In the genomic region with DNA sequence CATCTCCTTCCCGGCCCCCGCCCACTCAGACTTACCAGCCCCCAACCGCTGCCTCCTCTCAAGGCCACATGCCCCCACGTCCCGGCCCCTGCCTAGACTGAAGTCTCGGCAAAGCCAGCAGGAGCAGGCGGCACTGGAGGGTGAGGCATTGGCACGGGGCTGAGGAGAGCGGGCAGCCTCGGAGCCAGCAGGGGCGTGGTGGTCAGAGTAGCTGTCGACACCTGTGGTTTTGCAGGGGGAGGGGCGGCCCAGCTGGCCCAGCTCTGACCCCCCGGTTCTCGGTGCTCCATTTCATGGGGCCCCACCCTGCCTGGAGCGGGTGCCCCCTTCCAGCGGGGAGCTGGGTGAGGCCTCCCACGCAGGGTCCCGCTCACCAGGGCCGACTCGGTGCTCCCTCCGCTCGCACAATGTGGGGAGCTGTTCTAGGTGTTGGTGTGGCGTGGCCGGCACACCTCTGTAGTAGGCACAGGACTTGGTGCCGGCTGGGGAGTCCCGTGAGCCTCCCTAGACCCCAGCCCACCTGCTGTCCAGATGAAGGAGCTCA, we compare ENCODE assay signal across 28 cellular contexts. TPM values are rescaled to one million over a fixed set of nuclear protein-coding genes. Genes with fewer than 3 reads are reported as not detected.
A peak's percentile ranks its signal among the peaks of the same experiment; 100 is the strongest.
DNase-seq lines count a peak whose midpoint lies in the region; ATAC-seq, FAIRE-seq and TF ChIP-seq lines count a peak whose summit lies in the region.
"Had no signal": no experiment of that assay in that cellular context is flagged by ENCODE, and none has a peak within 500 bp of the region (broad histone marks: within the 10 kb centered on the region; RNA-seq: fewer than 3 reads in every experiment).

No MANE protein-coding gene starts in this region.

- POLR2A ChIA-PET in HepG2 (lab: Yijun Ruan, JAX) (no interaction called here), K562 (lab: Yijun Ruan, JAX) (no interaction called here)

- H3K4me2 ChIP-seq in HepG2 (ENCODE audit: low read depth, low read length) (no peak overlapping the region), K562 (ENCODE audit: insufficient read depth, low read length) (no peak overlapping the region)
- H3K4me2 ChIP-seq: GM23338, KMS-11, PC-9 had no signal

- in situ Hi-C loops in HepG2 (cut with HindIII; ENCODE audit: extremely low pct_ligation_motif_present, low pct_unique_long_range_greater_than_20kb) (no loop called here), K562 (cut with MboI) (no loop called here), gastrocnemius medialis (cut with MboI; ENCODE audit: low sequenced_read_pairs in 4 of 4) (no loop called here)

- H3K79me2 ChIP-seq in HepG2 (ENCODE audit: insufficient read depth, low read length) (no peaks in the 10 kb centered on the region), K562 (ENCODE audit: control insufficient read depth, insufficient read depth, low read length) (no peaks in the 10 kb centered on the region)

- FAIRE-seq in HepG2 (lab: Jason Lieb, UNC), result no peak
- no peak for FAIRE-seq in K562 (lab: Jason Lieb, UNC)
- FAIRE-seq: A204.1, GM12891, HTR-8/SVneo had no signal

- peaks cover 7% of the 10 kb centered on the region for H4K20me1 ChIP-seq in HepG2 (ENCODE audit: insufficient read depth, low read length)
- H4K20me1 ChIP-seq in K562 (replicated peaks; ENCODE audit: control insufficient read depth, insufficient read depth, low read length), result no peaks in the 10 kb centered on the region; the same call in 1 of the 2 replicates

- ATAC-seq in HepG2 (no peak), right lobe of liver (no peak), K562 (no peak), gastrocnemius medialis (no peak), HG03159 (IDR thresholded peaks at IDR 0.05; ENCODE audit: unreplicated experiment) (no peak), HG03025 (IDR thresholded peaks at IDR 0.05; ENCODE audit: low FRiP score, unreplicated experiment) (no peak)
- ATAC-seq: CD8-positive, alpha-beta T cell; GM23338 had no signal

- H3K4me1 ChIP-seq in HepG2 (ENCODE audit: insufficient read depth, low read length), result peaks cover 47% of the 10 kb centered on the region
- no peaks in the 10 kb centered on the region for H3K4me1 ChIP-seq in right lobe of liver
- H3K4me1 ChIP-seq in K562 (replicated peaks in 1 of 2; ENCODE audit: control insufficient read depth in 2 of 2, insufficient read depth in 2 of 2, low read length in 2 of 2), result peaks cover 3 to 85% of the 10 kb centered on the region in 2 experiments; a peak in 2 of 5 replicates
- H3K4me1 ChIP-seq in gastrocnemius medialis, result peaks cover 31 to 42% of the 10 kb centered on the region in 2 donors
- H3K4me1 ChIP-seq: SJSA1 had no signal

- BruUV-seq in HepG2 (replicated peaks; lab: Mats Ljungman, UMichigan) (no TSS peak), K562 (replicated peaks; lab: Mats Ljungman, UMichigan) (no TSS peak)

- TF ChIP-seq POLR2A in HepG2 (IDR thresholded peaks at IDR 0.05; ENCODE audit: insufficient read depth in 1 of 2, low read depth in 2 of 2, low read length in 2 of 2) (no peak), right lobe of liver (IDR thresholded peaks at IDR 0.05) (no peak), K562 (conservative IDR thresholded peaks at IDR 0.05) (no peak), gastrocnemius medialis (IDR thresholded peaks at IDR 0.05) (no peak)

- H3K4me3 ChIP-seq in HepG2 (replicated peaks in 1 of 3; ENCODE audit: insufficient read depth in 1 of 3, low read depth in 2 of 3, low read length in 3 of 3), result no peak overlapping the region
- no peak overlapping the region for H3K4me3 ChIP-seq in right lobe of liver
- no peak overlapping the region for H3K4me3 ChIP-seq in K562
- H3K4me3 ChIP-seq in gastrocnemius medialis, result peak overlapping the region in 2 of 4 donors; percentile 28 to 37
- H3K4me3 ChIP-seq: GM23338, PC-9, SJSA1 had no signal

- TF ChIP-seq CTCF in HepG2 (CRISPR knock-in tag; IDR thresholded peaks at IDR 0.05) (no peak), right lobe of liver (IDR thresholded peaks at IDR 0.05) (no peak), K562 (IDR thresholded peaks at IDR 0.05 in 2 of 3, conservative IDR thresholded peaks at IDR 0.05 in 1 of 3; ENCODE audit: insufficient read depth in 2 of 3, low read depth in 1 of 3, low read length in 3 of 3) (no peak), gastrocnemius medialis (IDR thresholded peaks at IDR 0.05 in 4 of 5, conservative IDR thresholded peaks at IDR 0.05 in 1 of 5) (no peak)

- H3K27me3 ChIP-seq in HepG2 (ENCODE audit: control insufficient read depth in 1 of 2, insufficient read depth in 2 of 2, low read length in 2 of 2), result peaks cover 74 to 91% of the 10 kb centered on the region in 2 experiments
- H3K27me3 ChIP-seq in right lobe of liver, result no peaks in the 10 kb centered on the region
- H3K27me3 ChIP-seq in K562 (ENCODE audit: control insufficient read depth in 2 of 2, insufficient read depth in 2 of 2, low read length in 2 of 2), result peaks cover 0 to 49% of the 10 kb centered on the region in 2 experiments; a peak in 2 of 5 replicates
- no peaks in the 10 kb centered on the region for H3K27me3 ChIP-seq in gastrocnemius medialis

- DNase-seq in HepG2 (ENCODE audit: low spot score) (no peak), right lobe of liver (no peak), K562 (ENCODE audit: extremely low read depth in 1 of 4, low spot score in 3 of 4) (no peak), gastrocnemius medialis (peak in 1 of 2 donors; percentile 61)
- no peak for DNase-seq in activated CD4-positive, CD25-positive, alpha-beta regulatory T cell (lab: John Stamatoyannopoulos, UW)
- DNase-seq: Caco-2; DMS79 treated with DMSO at 0.1 percent for 48 hours; GF-D8; H9; MM.1S; NCI-H1417 treated with DMSO at 0.1 percent for 48 hours; NCI-H187; NCI-H2081 treated with DMSO at 0.1 percent for 48 hours; NCI-H345; NCI-H748 treated with DMSO at 0.1 percent for 48 hours; NK-92 treated with Interleukin-12 subunit alpha and Interleukin-12 subunit beta, amount 100 ng/mL, for 24 hours; PC-9; Right ventricle myocardium superior had no signal

- no peaks in the 10 kb centered on the region for H3K36me3 ChIP-seq in HepG2 (replicated peaks in 1 of 2; ENCODE audit: control insufficient read depth in 1 of 2, insufficient read depth in 2 of 2, low read length in 2 of 2)
- no peaks in the 10 kb centered on the region for H3K36me3 ChIP-seq in right lobe of liver
- no peaks in the 10 kb centered on the region for H3K36me3 ChIP-seq in K562 (ENCODE audit: control insufficient read depth, insufficient read depth, low read length)
- H3K36me3 ChIP-seq in gastrocnemius medialis, result no peaks in the 10 kb centered on the region
- H3K36me3 ChIP-seq: SJSA1 had no signal

- H3K9me3 ChIP-seq in HepG2 (ENCODE audit: low read length), result no peaks in the 10 kb centered on the region
- no peaks in the 10 kb centered on the region for H3K9me3 ChIP-seq in right lobe of liver
- H3K9me3 ChIP-seq in K562 (replicated peaks; ENCODE audit: control insufficient read depth, insufficient read depth, low read depth, low read length), result no peaks in the 10 kb centered on the region
- H3K9me3 ChIP-seq in gastrocnemius medialis, result no peaks in the 10 kb centered on the region
- H3K9me3 ChIP-seq: Caco-2, SJSA1 had no signal

- H3K9me1 ChIP-seq in K562 (ENCODE audit: control insufficient read depth, insufficient read depth, low read length), result no peaks in the 10 kb centered on the region

- CTCF ChIA-PET in HepG2 (lab: Yijun Ruan, JAX; ENCODE audit: low intra/inter-chr PET ratio, low total read pairs) (no interaction called here), K562 (lab: Yijun Ruan, JAX; ENCODE audit: low intra/inter-chr PET ratio) (interaction anchor here (0.7 kb wide), 1 partner anchor 9 kb away, joined by 3 read pairs; no protein-coding TSS in a partner anchor)

- H2AFZ ChIP-seq in HepG2 (ENCODE audit: low read length) (no peak overlapping the region), K562 (ENCODE audit: low read depth, low read length) (no peak overlapping the region)
- H2AFZ ChIP-seq: GM23338, PC-9 had no signal

- no peak for TF ChIP-seq RAD21 in HepG2 (CRISPR knock-in tag; IDR thresholded peaks at IDR 0.05)
- no peak for TF ChIP-seq RAD21 in K562 (CRISPR knock-in tag; conservative IDR thresholded peaks at IDR 0.05 in 1 of 2, IDR thresholded peaks at IDR 0.05 in 1 of 2)

- intact Hi-C loops in HepG2 (cut with micrococcal nuclease; ENCODE audit: unreplicated experiment) (no loop called here), right lobe of liver (cut with DNase I) (no loop called here), K562 (cut with micrococcal nuclease) (no loop called here), gastrocnemius medialis (cut with DNase I; ENCODE audit: low total_unique reads) (no loop called here)

- 21% methylated on average over 21 of the region's 27 CpGs for WGBS in HepG2 (ENCODE audit: low lambda C conversion rate)
- 0% methylated on average over 1 of the region's 27 CpGs for WGBS in right lobe of liver (ENCODE audit: insufficient coverage, low coverage, low lambda C conversion rate, missing lambda C conversion rate)
- WGBS in K562 (ENCODE audit: insufficient coverage, low coverage, missing lambda C conversion rate), result 25% methylated on average over 22 of the region's 27 CpGs

- no peak for TF ChIP-seq EP300 in HepG2 (IDR thresholded peaks at IDR 0.05; ENCODE audit: low read depth in 2 of 2, low read length in 2 of 2)
- no peak for TF ChIP-seq EP300 in HepG2 (CRISPR knock-in tag; IDR thresholded peaks at IDR 0.05; ENCODE audit: borderline replicate concordance)
- TF ChIP-seq EP300 in K562 (IDR thresholded peaks at IDR 0.05; ENCODE audit: low read length), result no peak

- H3K9ac ChIP-seq in HepG2 (ENCODE audit: insufficient read depth, low read depth, low read length) (no peak overlapping the region), K562 (ENCODE audit: insufficient read depth in 1 of 2, low read depth in 2 of 2, low read length in 2 of 2) (no peak overlapping the region)
- H3K9ac ChIP-seq: KMS-11 had no signal

- H3K27ac ChIP-seq in HepG2 (ENCODE audit: extremely low read length, insufficient read depth, low read length) (no peak overlapping the region), right lobe of liver (no peak overlapping the region), K562 (ENCODE audit: extremely low read depth, low read depth, low read length) (no peak overlapping the region), gastrocnemius medialis (peak overlapping the region; percentile 91 to 99 (median 96))
- H3K27ac ChIP-seq: C4-2B, KMS-11, PC-9, SJSA1 had no signal

RNA-seq across cellular contexts. Expression of a gene that starts 4.7 kb away (rescaled TPM):
- total RNA-seq in HepG2 (2016; rRNA removed; fragmentation: Illumina TruSeq; extraction: Trizol), result 1.4 and 2.2 TPM in 2 replicates
- 2.8 and 2.9 TPM in 2 replicates for total RNA-seq in HepG2 (2016; cell fraction: cytosol; rRNA removed; fragmentation: Illumina TruSeq; extraction: Trizol; ENCODE audit: low read depth)
- total RNA-seq in HepG2 (2016; cell fraction: insoluble cytoplasmic fraction; rRNA removed; fragmentation: Illumina TruSeq; extraction: Trizol), result 1.4 and 2.2 TPM in 2 replicates
- 3.6 and 3.7 TPM in 2 replicates for total RNA-seq in HepG2 (2016; cell fraction: membrane; rRNA removed; fragmentation: Illumina TruSeq; extraction: Trizol)
- 1.6 and 1.8 TPM in 2 replicates for total RNA-seq in HepG2 (2016; cell fraction: nucleus; rRNA removed; fragmentation: Illumina TruSeq; extraction: Trizol)
- 0.69 and 0.74 TPM in 2 replicates for polyA plus RNA-seq in HepG2 (2011; rRNA removed)
- polyA plus RNA-seq in HepG2 (2011; cell fraction: cytosol; rRNA removed), result 0.37 and 1.2 TPM in 2 replicates
- 1.6 and 2.1 TPM in 2 replicates for polyA plus RNA-seq in HepG2 (2011; cell fraction: nucleus; rRNA removed)
- 0.61 and 0.90 TPM in 2 replicates for polyA plus RNA-seq in HepG2 (2012)
- polyA plus RNA-seq in HepG2 (2016; cell fraction: cytosol; fragmentation: Illumina TruSeq; extraction: Trizol; ENCODE audit: low read depth), result 3.5 and 3.8 TPM in 2 replicates
- 1.7 and 2.3 TPM in 2 replicates for polyA plus RNA-seq in HepG2 (2016; cell fraction: insoluble cytoplasmic fraction; fragmentation: Illumina TruSeq; extraction: Trizol; ENCODE audit: low read depth)
- polyA plus RNA-seq in HepG2 (2016; cell fraction: membrane; fragmentation: Illumina TruSeq; extraction: Trizol; ENCODE audit: low read depth), result 3.3 and 4.1 TPM in 2 replicates
- polyA plus RNA-seq in HepG2 (2016; cell fraction: nucleus; fragmentation: Illumina TruSeq; extraction: Trizol; ENCODE audit: insufficient read depth, low read depth), result 3.3 and 3.4 TPM in 2 replicates
- 0.62 TPM in 1 of 2 replicates, not detected in the other for polyA minus RNA-seq in HepG2 (2011; rRNA and poly(A)+ RNA removed; ENCODE audit: low replicate concordance)
- 0.40 and 0.62 TPM in 2 replicates for polyA minus RNA-seq in HepG2 (2011; cell fraction: cytosol; rRNA and poly(A)+ RNA removed)
- 0.39 TPM in 1 of 2 replicates, not detected in the other for polyA minus RNA-seq in HepG2 (2011; cell fraction: nucleus; rRNA and poly(A)+ RNA removed)
- 1 to 10 TPM in 1 of 6 experiments, under 1 TPM in 4, not detected in 1; 0.12 to 3.3 (median 0.15) TPM for total RNA-seq in right lobe of liver
- 0.37 TPM in 1 of 2 replicates, not detected in the other for total RNA-seq in K562 (2011; cell fraction: chromatin; rRNA removed; ENCODE audit: low replicate concordance)
- total RNA-seq in K562 (2011; cell fraction: nucleolus; rRNA removed), result 0.33 TPM in 1 of 2 replicates, not detected in the other
- not detected in 2 replicates for total RNA-seq in K562 (2011; cell fraction: nucleoplasm; rRNA removed)
- 0.16 and 0.18 TPM in 2 replicates for total RNA-seq in K562 (2014; rRNA removed)
- not detected in 2 replicates for total RNA-seq in K562 (2014; rRNA removed; fragmentation: Illumina TruSeq; extraction: Trizol)
- not detected in 2 replicates for total RNA-seq in K562 (2015; rRNA removed; fragmentation: Illumina TruSeq; extraction: Trizol)
- 0.07 and 0.11 TPM in 2 replicates for total RNA-seq in K562 (2021)
- 0.03 TPM in 1 of 2 replicates, not detected in the other for polyA plus RNA-seq in K562 (2011; rRNA removed)
- polyA plus RNA-seq in K562 (2011; cell fraction: cytosol; rRNA removed), result 0.03 and 0.12 TPM in 2 replicates
- 0.08 and 0.09 TPM in 2 replicates for polyA plus RNA-seq in K562 (2011; cell fraction: nucleus; rRNA removed)
- polyA plus RNA-seq in K562 (2012), result 0.11 and 0.12 TPM in 2 replicates
- not detected in 2 replicates for polyA plus RNA-seq in K562 (2014; fragmentation: Illumina TruSeq; extraction: Trizol)
- not detected for polyA plus RNA-seq in K562 (2014; fragmentation: Nextera tagmentation; extraction: Ambion mirVana)
- polyA plus RNA-seq in K562 (2014; rRNA removed), result not detected in 2 replicates
- polyA minus RNA-seq in K562 (2011; rRNA and poly(A)+ RNA removed), result not detected in 2 replicates
- not detected in 2 replicates for polyA minus RNA-seq in K562 (2011; cell fraction: cytosol; rRNA and poly(A)+ RNA removed)
- not detected in 2 replicates for polyA minus RNA-seq in K562 (2011; cell fraction: nucleus; rRNA and poly(A)+ RNA removed)
- 10 to 100 TPM; 48.5 to 60.8 (median 51.0) TPM for total RNA-seq in gastrocnemius medialis
- total RNA-seq: Caco-2, PC-9, Right ventricle myocardium superior had no signal

RNA-seq across cellular contexts. Expression of a gene that starts 24.1 kb away (rescaled TPM):
- total RNA-seq in HepG2 (2016; rRNA removed; fragmentation: Illumina TruSeq; extraction: Trizol) (20.6 and 83.3 TPM in 2 replicates), right lobe of liver (10 to 100 TPM in 2 of 6 experiments, 1 to 10 TPM in 1, under 1 TPM in 1, not detected in 2; 0.19 to 19.3 (median 6.8) TPM), K562 (2014; rRNA removed) (0.54 and 0.86 TPM in 2 replicates), K562 (2014; rRNA removed; fragmentation: Illumina TruSeq; extraction: Trizol) (not detected in 2 replicates), K562 (2015; rRNA removed; fragmentation: Illumina TruSeq; extraction: Trizol) (0.15 and 0.29 TPM in 2 replicates), K562 (2021) (1.1 and 1.3 TPM in 2 replicates), gastrocnemius medialis (not detected)
- 22.4 and 22.9 TPM in 2 replicates for total RNA-seq in HepG2 (2016; cell fraction: cytosol; rRNA removed; fragmentation: Illumina TruSeq; extraction: Trizol; ENCODE audit: low read depth)
- total RNA-seq in HepG2 (2016; cell fraction: insoluble cytoplasmic fraction; rRNA removed; fragmentation: Illumina TruSeq; extraction: Trizol), result 17.9 and 83.9 TPM in 2 replicates
- 38.1 and 39.2 TPM in 2 replicates for total RNA-seq in HepG2 (2016; cell fraction: membrane; rRNA removed; fragmentation: Illumina TruSeq; extraction: Trizol)
- total RNA-seq in HepG2 (2016; cell fraction: nucleus; rRNA removed; fragmentation: Illumina TruSeq; extraction: Trizol), result 88.9 and 114 TPM in 2 replicates
- polyA plus RNA-seq in HepG2 (2011; rRNA removed) (67.3 and 98.2 TPM in 2 replicates), K562 (2011; rRNA removed) (0.39 and 1.9 TPM in 2 replicates), K562 (2014; fragmentation: Illumina TruSeq; extraction: Trizol) (0.36 and 0.47 TPM in 2 replicates), K562 (2014; fragmentation: Nextera tagmentation; extraction: Ambion mirVana) (not detected), K562 (2014; rRNA removed) (2.2 and 2.4 TPM in 2 replicates)
- polyA plus RNA-seq in HepG2 (2011; cell fraction: cytosol; rRNA removed), result 27.2 and 52.1 TPM in 2 replicates
- 1,312 and 1,533 TPM in 2 replicates for polyA plus RNA-seq in HepG2 (2011; cell fraction: nucleus; rRNA removed)
- 45.8 and 48.2 TPM in 2 replicates for polyA plus RNA-seq in HepG2 (2012)
- 27.4 and 28.3 TPM in 2 replicates for polyA plus RNA-seq in HepG2 (2016; cell fraction: cytosol; fragmentation: Illumina TruSeq; extraction: Trizol; ENCODE audit: low read depth)
- polyA plus RNA-seq in HepG2 (2016; cell fraction: insoluble cytoplasmic fraction; fragmentation: Illumina TruSeq; extraction: Trizol; ENCODE audit: low read depth), result 23.8 and 26.1 TPM in 2 replicates
- polyA plus RNA-seq in HepG2 (2016; cell fraction: membrane; fragmentation: Illumina TruSeq; extraction: Trizol; ENCODE audit: low read depth), result 29.3 and 31.7 TPM in 2 replicates
- 322 and 325 TPM in 2 replicates for polyA plus RNA-seq in HepG2 (2016; cell fraction: nucleus; fragmentation: Illumina TruSeq; extraction: Trizol; ENCODE audit: insufficient read depth, low read depth)
- polyA minus RNA-seq in HepG2 (2011; rRNA and poly(A)+ RNA removed; ENCODE audit: low replicate concordance), result 51.6 TPM in 1 of 2 replicates, not detected in the other
- 17.1 and 21.0 TPM in 2 replicates for polyA minus RNA-seq in HepG2 (2011; cell fraction: cytosol; rRNA and poly(A)+ RNA removed)
- polyA minus RNA-seq in HepG2 (2011; cell fraction: nucleus; rRNA and poly(A)+ RNA removed), result 89.4 and 90.8 TPM in 2 replicates
- 1.7 and 10.2 TPM in 2 replicates for total RNA-seq in K562 (2011; cell fraction: chromatin; rRNA removed; ENCODE audit: low replicate concordance)
- total RNA-seq in K562 (2011; cell fraction: nucleolus; rRNA removed), result 8.4 and 9.0 TPM in 2 replicates
- total RNA-seq in K562 (2011; cell fraction: nucleoplasm; rRNA removed), result 3.0 and 3.2 TPM in 2 replicates
- polyA plus RNA-seq in K562 (2011; cell fraction: cytosol; rRNA removed), result 0.94 and 0.97 TPM in 2 replicates
- 21.9 and 26.1 TPM in 2 replicates for polyA plus RNA-seq in K562 (2011; cell fraction: nucleus; rRNA removed)
- 0.74 and 1.7 TPM in 2 replicates for polyA plus RNA-seq in K562 (2012)
- polyA minus RNA-seq in K562 (2011; rRNA and poly(A)+ RNA removed), result not detected in 2 replicates
- polyA minus RNA-seq in K562 (2011; cell fraction: cytosol; rRNA and poly(A)+ RNA removed), result 0.76 TPM in 1 of 2 replicates, not detected in the other
- polyA minus RNA-seq in K562 (2011; cell fraction: nucleus; rRNA and poly(A)+ RNA removed), result 1.9 and 3.9 TPM in 2 replicates
- total RNA-seq: Right ventricle myocardium superior, SJSA1 had no signal

RNA-seq across cellular contexts. Expression of a gene that starts 41.3 kb away (rescaled TPM):
- total RNA-seq in HepG2 (2016; rRNA removed; fragmentation: Illumina TruSeq; extraction: Trizol), result 7.2 and 9.3 TPM in 2 replicates
- total RNA-seq in HepG2 (2016; cell fraction: cytosol; rRNA removed; fragmentation: Illumina TruSeq; extraction: Trizol; ENCODE audit: low read depth), result 1.7 and 2.6 TPM in 2 replicates
- total RNA-seq in HepG2 (2016; cell fraction: insoluble cytoplasmic fraction; rRNA removed; fragmentation: Illumina TruSeq; extraction: Trizol), result 6.1 and 8.3 TPM in 2 replicates
- total RNA-seq in HepG2 (2016; cell fraction: membrane; rRNA removed; fragmentation: Illumina TruSeq; extraction: Trizol), result 2.7 and 3.9 TPM in 2 replicates
- 8.7 and 10.5 TPM in 2 replicates for total RNA-seq in HepG2 (2016; cell fraction: nucleus; rRNA removed; fragmentation: Illumina TruSeq; extraction: Trizol)
- polyA plus RNA-seq in HepG2 (2011; rRNA removed), result 3.8 and 6.1 TPM in 2 replicates
- polyA plus RNA-seq in HepG2 (2011; cell fraction: cytosol; rRNA removed), result 1.8 and 2.1 TPM in 2 replicates
- polyA plus RNA-seq in HepG2 (2011; cell fraction: nucleus; rRNA removed), result 6.6 and 11.3 TPM in 2 replicates
- polyA plus RNA-seq in HepG2 (2012), result 2.4 and 3.0 TPM in 2 replicates
- 0.79 and 0.83 TPM in 2 replicates for polyA plus RNA-seq in HepG2 (2016; cell fraction: cytosol; fragmentation: Illumina TruSeq; extraction: Trizol; ENCODE audit: low read depth)
- 4.6 and 6.1 TPM in 2 replicates for polyA plus RNA-seq in HepG2 (2016; cell fraction: insoluble cytoplasmic fraction; fragmentation: Illumina TruSeq; extraction: Trizol; ENCODE audit: low read depth)
- 0.61 and 1.7 TPM in 2 replicates for polyA plus RNA-seq in HepG2 (2016; cell fraction: membrane; fragmentation: Illumina TruSeq; extraction: Trizol; ENCODE audit: low read depth)
- 11.3 and 22.5 TPM in 2 replicates for polyA plus RNA-seq in HepG2 (2016; cell fraction: nucleus; fragmentation: Illumina TruSeq; extraction: Trizol; ENCODE audit: insufficient read depth, low read depth)
- 6.4 and 9.2 TPM in 2 replicates for polyA minus RNA-seq in HepG2 (2011; rRNA and poly(A)+ RNA removed; ENCODE audit: low replicate concordance)
- 4.0 and 6.1 TPM in 2 replicates for polyA minus RNA-seq in HepG2 (2011; cell fraction: cytosol; rRNA and poly(A)+ RNA removed)
- 15.2 and 17.3 TPM in 2 replicates for polyA minus RNA-seq in HepG2 (2011; cell fraction: nucleus; rRNA and poly(A)+ RNA removed)
- 10 to 100 TPM in 1 of 6 experiments, 1 to 10 TPM in 5; 2.3 to 11.2 (median 3.1) TPM for total RNA-seq in right lobe of liver
- total RNA-seq in K562 (2011; cell fraction: chromatin; rRNA removed; ENCODE audit: low replicate concordance), result 47.1 and 61.9 TPM in 2 replicates
- 22.5 and 24.7 TPM in 2 replicates for total RNA-seq in K562 (2011; cell fraction: nucleolus; rRNA removed)
- 21.5 and 25.0 TPM in 2 replicates for total RNA-seq in K562 (2011; cell fraction: nucleoplasm; rRNA removed)
- 18.3 and 26.8 TPM in 2 replicates for total RNA-seq in K562 (2014; rRNA removed)
- 7.4 and 8.2 TPM in 2 replicates for total RNA-seq in K562 (2014; rRNA removed; fragmentation: Illumina TruSeq; extraction: Trizol)
- total RNA-seq in K562 (2015; rRNA removed; fragmentation: Illumina TruSeq; extraction: Trizol), result 6.4 and 7.5 TPM in 2 replicates
- 12.4 and 14.3 TPM in 2 replicates for total RNA-seq in K562 (2021)
- 6.9 and 9.7 TPM in 2 replicates for polyA plus RNA-seq in K562 (2011; rRNA removed)
- 5.1 and 5.2 TPM in 2 replicates for polyA plus RNA-seq in K562 (2011; cell fraction: cytosol; rRNA removed)
- polyA plus RNA-seq in K562 (2011; cell fraction: nucleus; rRNA removed), result 12.6 and 18.5 TPM in 2 replicates
- polyA plus RNA-seq in K562 (2012), result 6.3 and 7.9 TPM in 2 replicates
- 7.4 and 7.5 TPM in 2 replicates for polyA plus RNA-seq in K562 (2014; fragmentation: Illumina TruSeq; extraction: Trizol)
- under 1 TPM; 0.70 to 0.80 TPM for polyA plus RNA-seq in K562 (2014; fragmentation: Nextera tagmentation; extraction: Ambion mirVana)
- polyA plus RNA-seq in K562 (2014; rRNA removed), result 33.9 and 60.6 TPM in 2 replicates
- 16.9 and 19.1 TPM in 2 replicates for polyA minus RNA-seq in K562 (2011; rRNA and poly(A)+ RNA removed)
- 7.0 and 9.8 TPM in 2 replicates for polyA minus RNA-seq in K562 (2011; cell fraction: cytosol; rRNA and poly(A)+ RNA removed)
- 9.3 and 12.1 TPM in 2 replicates for polyA minus RNA-seq in K562 (2011; cell fraction: nucleus; rRNA and poly(A)+ RNA removed)
- total RNA-seq in gastrocnemius medialis, result 10 to 100 TPM; 10.7 to 21.3 (median 17.9) TPM

Comparison
In these comparisons a context has a peak if more than half of its experiments do, and no peak if none do; other contexts are left out.
1. H3K27ac ChIP-seq: peak in gastrocnemius medialis (4 of 4); none in HepG2 (single experiment), right lobe of liver (0 of 3) and K562 (single experiment).
2. RNA of a gene that starts 4.7 kb away (total RNA-seq): 48.5 to 60.8 TPM in gastrocnemius medialis; 1.4 to 3.7 TPM in HepG2, 0.12 to 3.3 TPM in right lobe of liver and 0.07 to 0.37 TPM in K562; every median in the first group is over 10 times any median in the second.